In genomic region chr5:180704362-180704761, GRCh38 we compare ENCODE assay signal across 21 cellular contexts. TPM values are rescaled to one million over a fixed set of nuclear protein-coding genes. Genes with fewer than 3 reads are reported as not detected.
DNase-seq lines count a peak whose midpoint lies in the region; ATAC-seq, FAIRE-seq and TF ChIP-seq lines count a peak whose summit lies in the region.
"Had no signal": no experiment of that assay in that cellular context is flagged by ENCODE, and none has a peak within 500 bp of the region (broad histone marks: within the 10 kb centered on the region; RNA-seq: fewer than 3 reads in every experiment).

No MANE protein-coding gene starts in this region.

- H3K27me3 Mint-ChIP-seq in endodermal cell (ENCODE audit: insufficient read depth), result peaks cover 7% of the 10 kb centered on the region

- peaks cover 15% of the 10 kb centered on the region for H3K9me3 ChIP-seq in endodermal cell (ENCODE audit: control insufficient read depth, low read length)
- H3K9me3 ChIP-seq: ascending aorta, upper lobe of right lung had no signal

- 56 to 69% methylated on average over 2 of the region's 2 CpGs for WGBS in endodermal cell (ENCODE audit: insufficient coverage in 1 of 2, insufficient read length in 1 of 2), 2 experiments

- H3K4me3 ChIP-seq in endodermal cell (ENCODE audit: low read length), result peak overlapping the region; percentile 19
- H3K4me3 ChIP-seq: ascending aorta, upper lobe of right lung had no signal

- no peak for FAIRE-seq in urothelium cell line (lab: Jason Lieb, UNC)

- DNase-seq in NCI-H2196 (lab: John Stamatoyannopoulos, UW; ENCODE audit: unreplicated experiment), result peak; percentile 19
- no peak for DNase-seq in NCI-H2196 treated with DMSO at 0.1 percent for 48 hours (lab: John Stamatoyannopoulos, UW; ENCODE audit: unreplicated experiment)
- DNase-seq in NCI-H69 (lab: John Stamatoyannopoulos, UW), result peak; percentile 28
- no peak for DNase-seq in endodermal cell
- peak; percentile 15 for DNase-seq in urothelium cell line (ENCODE audit: low spot score)
- no peak for DNase-seq in GDM1 (lab: John Stamatoyannopoulos, UW)
- no peak for DNase-seq in iPS-NIHi7 (ENCODE audit: extremely low spot score)
- DNase-seq: activated gamma-delta T cell, H7, immature natural killer cell, NCI-H2107, nucleus accumbens, upper lobe of right lung had no signal

- no peaks in the 10 kb centered on the region for H3K27me3 ChIP-seq in endodermal cell (ENCODE audit: control insufficient read depth, insufficient read depth, low read length, poor library complexity, severe bottlenecking)
- H3K27me3 ChIP-seq: ascending aorta had no signal

- no peak overlapping the region for H3K27ac ChIP-seq in endodermal cell (ENCODE audit: low read depth, low read length)
- H3K27ac ChIP-seq: ascending aorta, upper lobe of right lung had no signal

- H3K4me3 Mint-ChIP-seq in endodermal cell, result no peak overlapping the region
- H3K4me3 Mint-ChIP-seq: immature natural killer cell; stimulated activated memory B cell treated with anti-CD40 and anti-IgM and Interleukin-4, amounts not matched to agents 10 μg/mL and 1 μg/mL and 100 μg/mL, for 72 hours had no signal

- no peaks in the 10 kb centered on the region for H3K36me3 Mint-ChIP-seq in endodermal cell (ENCODE audit: low read depth)
- H3K36me3 Mint-ChIP-seq: stimulated activated memory B cell treated with anti-CD40 and anti-IgM and Interleukin-4, amounts not matched to agents 10 μg/mL and 1 μg/mL and 100 μg/mL, for 72 hours had no signal

- no peak for TF ChIP-seq CTCF in endodermal cell (conservative IDR thresholded peaks at IDR 0.05)

- ATAC-seq in GM19452 (IDR thresholded peaks at IDR 0.05; ENCODE audit: unreplicated experiment), result no peak
- ATAC-seq: stimulated activated memory B cell treated with anti-CD40 and anti-IgM and Interleukin-4, amounts not matched to agents 10 μg/mL and 1 μg/mL and 100 μg/mL, for 72 hours; upper lobe of right lung had no signal

- H3K4me1 ChIP-seq in endodermal cell (ENCODE audit: control insufficient read depth, insufficient read depth, low read length), result peaks cover 3% of the 10 kb centered on the region
- H3K4me1 ChIP-seq: ascending aorta, upper lobe of right lung had no signal

- H3K27ac Mint-ChIP-seq in endodermal cell, result no peak overlapping the region
- H3K27ac Mint-ChIP-seq: immature natural killer cell; stimulated activated memory B cell treated with anti-CD40 and anti-IgM and Interleukin-4, amounts not matched to agents 10 μg/mL and 1 μg/mL and 100 μg/mL, for 72 hours had no signal

- peaks cover 40% of the 10 kb centered on the region for H3K9me3 Mint-ChIP-seq in endodermal cell

- peaks cover 1% of the 10 kb centered on the region for H3K4me1 Mint-ChIP-seq in endodermal cell
- H3K4me1 Mint-ChIP-seq: immature natural killer cell; stimulated activated memory B cell treated with anti-CD40 and anti-IgM and Interleukin-4, amounts not matched to agents 10 μg/mL and 1 μg/mL and 100 μg/mL, for 72 hours had no signal

- no peaks in the 10 kb centered on the region for H3K36me3 ChIP-seq in endodermal cell (ENCODE audit: control insufficient read depth, insufficient read depth, low read length)
- H3K36me3 ChIP-seq: ascending aorta, upper lobe of right lung had no signal

- H3K9ac ChIP-seq in endodermal cell (ENCODE audit: extremely low read depth, low read length, poor library complexity, severe bottlenecking), result no peak overlapping the region

RNA-seq across cellular contexts. Expression of gene OR2Y1, which starts 35.5 kb away (rescaled TPM):
- not detected for total RNA-seq in endodermal cell
- not detected for polyA plus RNA-seq in endodermal cell (2013, experiment 1 of 2)
- not detected for polyA plus RNA-seq in endodermal cell (2013, experiment 2 of 2)
- total RNA-seq: activated CD8-positive, alpha-beta memory T cell treated with anti-CD3 and anti-CD28 coated beads for 36 hours; ascending aorta; frontal cortex; H7; mesenteric fat pad; OCI-LY7; upper lobe of right lung had no signal
- polyA plus RNA-seq: AG04450, immature natural killer cell had no signal

RNA-seq across cellular contexts. Expression of gene FLT4, which starts 55.0 kb away (rescaled TPM):
- 1 to 10 TPM; 6.9 to 7.9 TPM for total RNA-seq in endodermal cell
- polyA plus RNA-seq in endodermal cell (2013, experiment 1 of 2), result 5.0 TPM
- polyA plus RNA-seq in endodermal cell (2013, experiment 2 of 2), result 5.1 TPM
- total RNA-seq: OCI-LY7 had no signal
- polyA plus RNA-seq: AG04450 had no signal

Comparison
In these comparisons a context has a peak if more than half of its experiments do, and no peak if none do; other contexts are left out.
1. DNase-seq: peak in NCI-H2196 (single experiment), NCI-H69 (single experiment) and urothelium cell line (single experiment); none in NCI-H2196 treated with DMSO at 0.1 percent for 48 hours (single experiment), endodermal cell (single experiment), GDM1 (single experiment) and iPS-NIHi7 (single experiment).